Comparison of ENCODE assay signal across 1 cellular context in genomic region chr2:54652540-54652939, GRCh38.
TF ChIP-seq lines count a peak whose summit lies in the region.

No MANE protein-coding gene starts in this region.

TF ChIP-seq in GM12878, 131 proteins besides CTCF, POLR2A, EP300 and RAD21 (continued from another document):
- TF ChIP-seq ZBTB40 (IDR thresholded peaks at IDR 0.05; ENCODE audit: borderline replicate concordance) (no peak), CREB1 (IDR thresholded peaks at IDR 0.05; ENCODE audit: low read depth) (no peak), ZBTB33 (IDR thresholded peaks at IDR 0.05) (no peak), RFX5 (IDR thresholded peaks at IDR 0.05; ENCODE audit: low read depth, low read length) (no peak), MYC (IDR thresholded peaks at IDR 0.05; ENCODE audit: insufficient read depth, insufficient read length, insufficient replicate concordance, low read length, severe bottlenecking) (no peak), ATF2 (IDR thresholded peaks at IDR 0.05; ENCODE audit: low read length) (peak; percentile 30; the same call in 1 of the 2 replicates), NBN (IDR thresholded peaks at IDR 0.05) (no peak)
- TF ChIP-seq, protein P1, sequence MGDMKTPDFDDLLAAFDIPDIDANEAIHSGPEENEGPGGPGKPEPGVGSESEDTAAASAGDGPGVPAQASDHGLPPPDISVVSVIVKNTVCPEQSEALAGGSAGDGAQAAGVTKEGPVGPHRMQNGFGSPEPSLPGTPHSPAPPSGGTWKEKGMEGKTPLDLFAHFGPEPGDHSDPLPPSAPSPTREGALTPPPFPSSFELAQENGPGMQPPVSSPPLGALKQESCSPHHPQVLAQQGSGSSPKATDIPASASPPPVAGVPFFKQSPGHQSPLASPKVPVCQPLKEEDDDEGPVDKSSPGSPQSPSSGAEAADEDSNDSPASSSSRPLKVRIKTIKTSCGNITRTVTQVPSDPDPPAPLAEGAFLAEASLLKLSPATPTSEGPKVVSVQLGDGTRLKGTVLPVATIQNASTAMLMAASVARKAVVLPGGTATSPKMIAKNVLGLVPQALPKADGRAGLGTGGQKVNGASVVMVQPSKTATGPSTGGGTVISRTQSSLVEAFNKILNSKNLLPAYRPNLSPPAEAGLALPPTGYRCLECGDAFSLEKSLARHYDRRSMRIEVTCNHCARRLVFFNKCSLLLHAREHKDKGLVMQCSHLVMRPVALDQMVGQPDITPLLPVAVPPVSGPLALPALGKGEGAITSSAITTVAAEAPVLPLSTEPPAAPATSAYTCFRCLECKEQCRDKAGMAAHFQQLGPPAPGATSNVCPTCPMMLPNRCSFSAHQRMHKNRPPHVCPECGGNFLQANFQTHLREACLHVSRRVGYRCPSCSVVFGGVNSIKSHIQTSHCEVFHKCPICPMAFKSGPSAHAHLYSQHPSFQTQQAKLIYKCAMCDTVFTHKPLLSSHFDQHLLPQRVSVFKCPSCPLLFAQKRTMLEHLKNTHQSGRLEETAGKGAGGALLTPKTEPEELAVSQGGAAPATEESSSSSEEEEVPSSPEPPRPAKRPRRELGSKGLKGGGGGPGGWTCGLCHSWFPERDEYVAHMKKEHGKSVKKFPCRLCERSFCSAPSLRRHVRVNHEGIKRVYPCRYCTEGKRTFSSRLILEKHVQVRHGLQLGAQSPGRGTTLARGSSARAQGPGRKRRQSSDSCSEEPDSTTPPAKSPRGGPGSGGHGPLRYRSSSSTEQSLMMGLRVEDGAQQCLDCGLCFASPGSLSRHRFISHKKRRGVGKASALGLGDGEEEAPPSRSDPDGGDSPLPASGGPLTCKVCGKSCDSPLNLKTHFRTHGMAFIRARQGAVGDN (IDR thresholded peaks at IDR 0.05): no peak
